16 cellular contexts compared by ENCODE assay signal in genomic region chr6:25777856-25778649, GRCh38. TPM values are rescaled to one million over a fixed set of nuclear protein-coding genes. Genes with fewer than 3 reads are reported as not detected.
A peak's percentile ranks its signal among the peaks of the same experiment; 100 is the strongest.
DNase-seq lines count a peak whose midpoint lies in the region; ATAC-seq and TF ChIP-seq lines count a peak whose summit lies in the region.
"Had no signal": no experiment of that assay in that cellular context is flagged by ENCODE, and none has a peak within 500 bp of the region (broad histone marks: within the 10 kb centered on the region; RNA-seq: fewer than 3 reads in every experiment).

No MANE protein-coding gene starts in this region.

- ATAC-seq in stimulated activated effector memory CD8-positive, alpha-beta T cell treated with anti-CD3 and anti-CD28 coated beads, Interleukin-12 subunit alpha, Interleukin-12 subunit beta, amount 100 ng/mL, for 72 hours: peak; percentile 53

- no peaks in the 10 kb centered on the region for H3K9me3 Mint-ChIP-seq in activated CD4-positive, alpha-beta memory T cell treated with anti-CD3 and anti-CD28 coated beads for 36 hours
- H3K9me3 Mint-ChIP-seq in activated CD4-positive, alpha-beta memory T cell treated with anti-CD3 and anti-CD28 coated beads, Interleukin-2, amount 10 ng/mL, durations not matched to agents 7 days and 5 days: no peaks in the 10 kb centered on the region
- no peaks in the 10 kb centered on the region for H3K9me3 Mint-ChIP-seq in activated naive CD4-positive, alpha-beta T cell treated with anti-CD3 and anti-CD28 coated beads for 36 hours
- no peaks in the 10 kb centered on the region for H3K9me3 Mint-ChIP-seq in activated T-helper 1 cell treated with anti-CD3 and anti-CD28 coated beads, Interleukin-12 subunit alpha, Interleukin-12 subunit beta, Interleukin-2, Interleukin-4 antibody, amounts not matched to agents 30 ng/mL and 10 ng/mL and 1 ng/mL, durations not matched to agents 14 hours and 24 hours and 36 hours
- H3K9me3 Mint-ChIP-seq in stimulated activated effector memory CD8-positive, alpha-beta T cell treated with anti-CD3 and anti-CD28 coated beads, Interleukin-12 subunit alpha, Interleukin-12 subunit beta, amount 100 ng/mL, for 72 hours: no peaks in the 10 kb centered on the region
- H3K9me3 Mint-ChIP-seq: CD4-positive, CD25-positive, alpha-beta regulatory T cell; H9 had no signal

- TF ChIP-seq CTCF in RWPE1 (conservative IDR thresholded peaks at IDR 0.05; ENCODE audit: low read depth): no peak

- peak overlapping the region; percentile 46 for H3K27ac Mint-ChIP-seq in activated CD4-positive, alpha-beta memory T cell treated with anti-CD3 and anti-CD28 coated beads for 36 hours
- H3K27ac Mint-ChIP-seq in activated CD4-positive, alpha-beta memory T cell treated with anti-CD3 and anti-CD28 coated beads, Interleukin-2, amount 10 ng/mL, durations not matched to agents 7 days and 5 days: no peak overlapping the region
- peak overlapping the region; percentile 68 for H3K27ac Mint-ChIP-seq in activated naive CD4-positive, alpha-beta T cell treated with anti-CD3 and anti-CD28 coated beads for 36 hours
- peak overlapping the region; percentile 35 for H3K27ac Mint-ChIP-seq in activated T-helper 1 cell treated with anti-CD3 and anti-CD28 coated beads, Interleukin-12 subunit alpha, Interleukin-12 subunit beta, Interleukin-2, Interleukin-4 antibody, amounts not matched to agents 30 ng/mL and 10 ng/mL and 1 ng/mL, durations not matched to agents 14 hours and 24 hours and 36 hours
- no peak overlapping the region for H3K27ac Mint-ChIP-seq in stimulated activated effector memory CD8-positive, alpha-beta T cell treated with anti-CD3 and anti-CD28 coated beads, Interleukin-12 subunit alpha, Interleukin-12 subunit beta, amount 100 ng/mL, for 72 hours
- H3K27ac Mint-ChIP-seq: CD4-positive, CD25-positive, alpha-beta regulatory T cell; H9 had no signal

- H3K4me1 Mint-ChIP-seq in activated CD4-positive, alpha-beta memory T cell treated with anti-CD3 and anti-CD28 coated beads for 36 hours (ENCODE audit: low read depth): peaks cover 19% of the 10 kb centered on the region
- H3K4me1 Mint-ChIP-seq in activated CD4-positive, alpha-beta memory T cell treated with anti-CD3 and anti-CD28 coated beads, Interleukin-2, amount 10 ng/mL, durations not matched to agents 7 days and 5 days: peaks cover 23% of the 10 kb centered on the region
- H3K4me1 Mint-ChIP-seq in activated naive CD4-positive, alpha-beta T cell treated with anti-CD3 and anti-CD28 coated beads for 36 hours (ENCODE audit: low read depth): peaks cover 16% of the 10 kb centered on the region
- peaks cover 21% of the 10 kb centered on the region for H3K4me1 Mint-ChIP-seq in activated T-helper 1 cell treated with anti-CD3 and anti-CD28 coated beads, Interleukin-12 subunit alpha, Interleukin-12 subunit beta, Interleukin-2, Interleukin-4 antibody, amounts not matched to agents 30 ng/mL and 10 ng/mL and 1 ng/mL, durations not matched to agents 14 hours and 24 hours and 36 hours (ENCODE audit: low read depth)
- no peaks in the 10 kb centered on the region for H3K4me1 Mint-ChIP-seq in stimulated activated effector memory CD8-positive, alpha-beta T cell treated with anti-CD3 and anti-CD28 coated beads, Interleukin-12 subunit alpha, Interleukin-12 subunit beta, amount 100 ng/mL, for 72 hours
- H3K4me1 Mint-ChIP-seq: CD4-positive, CD25-positive, alpha-beta regulatory T cell had no signal

- POLR2A ChIA-PET in activated CD4-positive, alpha-beta memory T cell treated with anti-CD3 and anti-CD28 coated beads for 36 hours (lab: Charles Lee): no interaction called here
- POLR2A ChIA-PET in activated CD4-positive, alpha-beta memory T cell treated with anti-CD3 and anti-CD28 coated beads, Interleukin-2, amount 10 ng/mL, durations not matched to agents 7 days and 5 days (lab: Charles Lee): no interaction called here
- POLR2A ChIA-PET in RWPE1 (lab: Yijun Ruan, JAX; ENCODE audit: low non-redundant PET): no interaction called here

- intact Hi-C loops in activated CD4-positive, alpha-beta memory T cell treated with anti-CD3 and anti-CD28 coated beads for 36 hours (cut with micrococcal nuclease): loop anchor here (1.0 to 5.0 kb wide), 3 partner anchors 64 to 279 kb away; a partner anchor contains a TSS
- intact Hi-C loops in activated naive CD4-positive, alpha-beta T cell treated with anti-CD3 and anti-CD28 coated beads for 36 hours (cut with micrococcal nuclease): no loop called here
- intact Hi-C loops in activated T-helper 1 cell treated with anti-CD3 and anti-CD28 coated beads, Interleukin-12 subunit alpha, Interleukin-12 subunit beta, Interleukin-2, Interleukin-4 antibody, amounts not matched to agents 30 ng/mL and 10 ng/mL and 1 ng/mL, durations not matched to agents 14 hours and 24 hours and 36 hours (cut with micrococcal nuclease): loop anchor here (5.0 kb wide), 1 partner anchor 411 kb away; no protein-coding TSS in a partner anchor

- H3K27ac ChIP-seq in RWPE1: no peak overlapping the region
- H3K27ac ChIP-seq: BLaER1 treated with 17β-estradiol and CSF1 and Interleukin-3, amounts not matched to agents 10 nM and 100 nM had no signal

- H3K36me3 Mint-ChIP-seq in activated CD4-positive, alpha-beta memory T cell treated with anti-CD3 and anti-CD28 coated beads for 36 hours: no peaks in the 10 kb centered on the region
- H3K36me3 Mint-ChIP-seq in activated CD4-positive, alpha-beta memory T cell treated with anti-CD3 and anti-CD28 coated beads, Interleukin-2, amount 10 ng/mL, durations not matched to agents 7 days and 5 days (ENCODE audit: low read depth): no peaks in the 10 kb centered on the region
- no peaks in the 10 kb centered on the region for H3K36me3 Mint-ChIP-seq in activated naive CD4-positive, alpha-beta T cell treated with anti-CD3 and anti-CD28 coated beads for 36 hours (ENCODE audit: low read depth)
- no peaks in the 10 kb centered on the region for H3K36me3 Mint-ChIP-seq in activated T-helper 1 cell treated with anti-CD3 and anti-CD28 coated beads, Interleukin-12 subunit alpha, Interleukin-12 subunit beta, Interleukin-2, Interleukin-4 antibody, amounts not matched to agents 30 ng/mL and 10 ng/mL and 1 ng/mL, durations not matched to agents 14 hours and 24 hours and 36 hours (ENCODE audit: low read depth)
- H3K36me3 Mint-ChIP-seq in stimulated activated effector memory CD8-positive, alpha-beta T cell treated with anti-CD3 and anti-CD28 coated beads, Interleukin-12 subunit alpha, Interleukin-12 subunit beta, amount 100 ng/mL, for 72 hours: no peaks in the 10 kb centered on the region
- H3K36me3 Mint-ChIP-seq: CD4-positive, CD25-positive, alpha-beta regulatory T cell had no signal

- H3K4me3 Mint-ChIP-seq in activated CD4-positive, alpha-beta memory T cell treated with anti-CD3 and anti-CD28 coated beads for 36 hours: no peak overlapping the region
- H3K4me3 Mint-ChIP-seq in activated CD4-positive, alpha-beta memory T cell treated with anti-CD3 and anti-CD28 coated beads, Interleukin-2, amount 10 ng/mL, durations not matched to agents 7 days and 5 days: no peak overlapping the region
- H3K4me3 Mint-ChIP-seq in activated naive CD4-positive, alpha-beta T cell treated with anti-CD3 and anti-CD28 coated beads for 36 hours: no peak overlapping the region
- no peak overlapping the region for H3K4me3 Mint-ChIP-seq in activated T-helper 1 cell treated with anti-CD3 and anti-CD28 coated beads, Interleukin-12 subunit alpha, Interleukin-12 subunit beta, Interleukin-2, Interleukin-4 antibody, amounts not matched to agents 30 ng/mL and 10 ng/mL and 1 ng/mL, durations not matched to agents 14 hours and 24 hours and 36 hours
- no peak overlapping the region for H3K4me3 Mint-ChIP-seq in stimulated activated effector memory CD8-positive, alpha-beta T cell treated with anti-CD3 and anti-CD28 coated beads, Interleukin-12 subunit alpha, Interleukin-12 subunit beta, amount 100 ng/mL, for 72 hours
- H3K4me3 Mint-ChIP-seq: CD4-positive, CD25-positive, alpha-beta regulatory T cell; H9 had no signal

- H3K27me3 Mint-ChIP-seq in activated CD4-positive, alpha-beta memory T cell treated with anti-CD3 and anti-CD28 coated beads for 36 hours: peaks cover 2% of the 10 kb centered on the region
- peaks cover 2% of the 10 kb centered on the region for H3K27me3 Mint-ChIP-seq in activated CD4-positive, alpha-beta memory T cell treated with anti-CD3 and anti-CD28 coated beads, Interleukin-2, amount 10 ng/mL, durations not matched to agents 7 days and 5 days
- peaks cover 2% of the 10 kb centered on the region for H3K27me3 Mint-ChIP-seq in activated naive CD4-positive, alpha-beta T cell treated with anti-CD3 and anti-CD28 coated beads for 36 hours (ENCODE audit: low read depth)
- H3K27me3 Mint-ChIP-seq in activated T-helper 1 cell treated with anti-CD3 and anti-CD28 coated beads, Interleukin-12 subunit alpha, Interleukin-12 subunit beta, Interleukin-2, Interleukin-4 antibody, amounts not matched to agents 30 ng/mL and 10 ng/mL and 1 ng/mL, durations not matched to agents 14 hours and 24 hours and 36 hours (ENCODE audit: insufficient read depth): no peaks in the 10 kb centered on the region

- DNase-seq in activated CD4-positive, alpha-beta memory T cell treated with anti-CD3 and anti-CD28 coated beads for 36 hours: no peak
- no peak for DNase-seq in activated CD4-positive, alpha-beta memory T cell treated with anti-CD3 and anti-CD28 coated beads, Interleukin-2, amount 10 ng/mL, durations not matched to agents 7 days and 5 days
- DNase-seq in activated naive CD4-positive, alpha-beta T cell treated with anti-CD3 and anti-CD28 coated beads for 36 hours: no peak
- no peak for DNase-seq in activated naive CD4-positive, alpha-beta T cell treated with anti-CD3 and anti-CD28 coated beads, Interleukin-2, amount 50 U/mL, for 16 hours
- DNase-seq in activated T-helper 1 cell treated with anti-CD3 and anti-CD28 coated beads, Interleukin-12 subunit alpha, Interleukin-12 subunit beta, Interleukin-2, Interleukin-4 antibody, amounts not matched to agents 30 ng/mL and 10 ng/mL and 1 ng/mL, durations not matched to agents 14 hours and 24 hours and 36 hours (ENCODE audit: low spot score): no peak
- no peak for DNase-seq in stimulated activated effector memory CD8-positive, alpha-beta T cell treated with anti-CD3 and anti-CD28 coated beads, Interleukin-12 subunit alpha, Interleukin-12 subunit beta, amount 100 ng/mL, for 72 hours (ENCODE audit: low spot score in 2 of 2)
- DNase-seq in RWPE1 (ENCODE audit: low spot score): no peak
- DNase-seq: ACHN; CD4-positive, CD25-positive, alpha-beta regulatory T cell; DMS53; GF-D8; GOT3; H9 had no signal

- CTCF ChIA-PET in activated CD4-positive, alpha-beta memory T cell treated with anti-CD3 and anti-CD28 coated beads for 36 hours (lab: Charles Lee): interaction anchor here (1.0 kb wide), 1 partner anchor 65 kb away, joined by 3 read pairs; no protein-coding TSS in a partner anchor
- CTCF ChIA-PET in activated CD4-positive, alpha-beta memory T cell treated with anti-CD3 and anti-CD28 coated beads, Interleukin-2, amount 10 ng/mL, durations not matched to agents 7 days and 5 days (lab: Charles Lee): no interaction called here
- CTCF ChIA-PET in activated naive CD4-positive, alpha-beta T cell treated with anti-CD3 and anti-CD28 coated beads for 36 hours (lab: Charles Lee): no interaction called here
- CTCF ChIA-PET in RWPE1 (lab: Yijun Ruan, JAX): no interaction called here

RNA-seq across cellular contexts. Expression of gene SLC17A4, which starts 23.5 kb away (rescaled TPM):
- not detected for total RNA-seq in activated CD4-positive, alpha-beta memory T cell treated with anti-CD3 and anti-CD28 coated beads for 36 hours
- total RNA-seq in activated CD4-positive, alpha-beta memory T cell treated with anti-CD3 and anti-CD28 coated beads, Interleukin-2, amount 10 ng/mL, durations not matched to agents 7 days and 5 days: not detected
- not detected for total RNA-seq in activated naive CD4-positive, alpha-beta T cell treated with anti-CD3 and anti-CD28 coated beads for 36 hours
- not detected in 2 replicates for total RNA-seq in activated T-helper 1 cell treated with anti-CD3 and anti-CD28 coated beads, Interleukin-12 subunit alpha, Interleukin-12 subunit beta, Interleukin-2, Interleukin-4 antibody, amounts not matched to agents 30 ng/mL and 10 ng/mL and 1 ng/mL, durations not matched to agents 14 hours and 24 hours and 36 hours
- total RNA-seq: A172; CD4-positive, CD25-positive, alpha-beta regulatory T cell; H9 had no signal

RNA-seq across cellular contexts. Expression of gene SLC17A1, which starts 53.8 kb away (rescaled TPM):
- not detected for total RNA-seq in activated CD4-positive, alpha-beta memory T cell treated with anti-CD3 and anti-CD28 coated beads for 36 hours
- total RNA-seq in activated CD4-positive, alpha-beta memory T cell treated with anti-CD3 and anti-CD28 coated beads, Interleukin-2, amount 10 ng/mL, durations not matched to agents 7 days and 5 days: not detected
- total RNA-seq in activated naive CD4-positive, alpha-beta T cell treated with anti-CD3 and anti-CD28 coated beads for 36 hours: not detected
- total RNA-seq in activated T-helper 1 cell treated with anti-CD3 and anti-CD28 coated beads, Interleukin-12 subunit alpha, Interleukin-12 subunit beta, Interleukin-2, Interleukin-4 antibody, amounts not matched to agents 30 ng/mL and 10 ng/mL and 1 ng/mL, durations not matched to agents 14 hours and 24 hours and 36 hours: not detected in 2 replicates
- total RNA-seq: A172; CD4-positive, CD25-positive, alpha-beta regulatory T cell; H9; HT-29 had no signal

Comparison
In these comparisons a context has a peak if more than half of its experiments do, and no peak if none do; other contexts are left out.
1. H3K27ac Mint-ChIP-seq: peak in activated CD4-positive, alpha-beta memory T cell treated with anti-CD3 and anti-CD28 coated beads for 36 hours (single experiment), activated naive CD4-positive, alpha-beta T cell treated with anti-CD3 and anti-CD28 coated beads for 36 hours (single experiment) and activated T-helper 1 cell treated with anti-CD3 and anti-CD28 coated beads, Interleukin-12 subunit alpha, Interleukin-12 subunit beta, Interleukin-2, Interleukin-4 antibody, amounts not matched to agents 30 ng/mL and 10 ng/mL and 1 ng/mL, durations not matched to agents 14 hours and 24 hours and 36 hours (single experiment); none in activated CD4-positive, alpha-beta memory T cell treated with anti-CD3 and anti-CD28 coated beads, Interleukin-2, amount 10 ng/mL, durations not matched to agents 7 days and 5 days (single experiment) and stimulated activated effector memory CD8-positive, alpha-beta T cell treated with anti-CD3 and anti-CD28 coated beads, Interleukin-12 subunit alpha, Interleukin-12 subunit beta, amount 100 ng/mL, for 72 hours (single experiment).